ENCODE assay signal across 12 cellular contexts in the genomic region with DNA sequence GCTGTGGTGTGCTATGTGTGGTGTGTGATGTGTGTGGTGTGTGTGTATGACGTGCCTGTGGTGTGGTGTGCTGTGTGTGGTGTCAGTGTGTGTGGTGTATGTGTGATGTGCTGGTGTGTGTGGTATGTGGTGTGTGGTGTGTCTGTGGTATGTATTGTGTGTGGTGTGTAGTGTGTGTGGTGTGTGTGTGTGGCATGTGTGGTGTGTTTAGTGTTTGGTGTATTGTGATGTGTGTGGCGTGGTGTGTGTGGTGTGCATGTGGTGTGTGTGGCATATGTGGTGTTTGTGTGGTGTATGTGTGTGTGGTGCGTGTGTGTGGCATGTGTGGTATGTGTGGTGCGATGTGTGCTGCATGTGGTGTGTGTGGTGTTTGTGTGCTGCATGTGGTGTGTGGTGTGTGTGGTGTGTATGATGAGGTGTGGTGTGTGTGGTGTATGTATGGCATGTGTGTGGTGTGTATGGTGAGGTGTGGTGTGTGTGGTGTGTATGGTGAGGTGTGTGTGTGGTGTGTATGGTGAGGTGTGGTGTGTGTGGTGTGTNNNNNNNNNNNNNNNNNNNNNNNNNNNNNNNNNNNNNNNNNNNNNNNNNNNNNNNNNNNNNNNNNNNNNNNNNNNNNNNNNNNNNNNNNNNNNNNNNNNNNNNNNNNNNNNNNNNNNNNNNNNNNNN. TPM values are rescaled to one million over a fixed set of nuclear protein-coding genes. Genes with fewer than 3 reads are reported as not detected.
DNase-seq lines count a peak whose midpoint lies in the region; ATAC-seq and TF ChIP-seq lines count a peak whose summit lies in the region.
"Had no signal": no experiment of that assay in that cellular context is flagged by ENCODE, and none has a peak within 500 bp of the region (broad histone marks: within the 10 kb centered on the region; RNA-seq: fewer than 3 reads in every experiment).

No MANE protein-coding gene starts in this region.

- ATAC-seq in GM19035 (IDR thresholded peaks at IDR 0.05; ENCODE audit: unreplicated experiment) = no peak

- H3K27ac Mint-ChIP-seq in osteocyte (ENCODE audit: unreplicated experiment) = peak overlapping the region; percentile 12
- H3K27ac Mint-ChIP-seq: nephron progenitor cell had no signal

- no peak overlapping the region for H3K27ac ChIP-seq in WERI-Rb-1
- H3K27ac ChIP-seq: SJSA1 had no signal

- no peaks in the 10 kb centered on the region; the same call in 1 of the 2 replicates for H3K27me3 ChIP-seq in H7 (ENCODE audit: control insufficient read depth, insufficient read depth, low read length)
- H3K27me3 ChIP-seq in WERI-Rb-1 (ENCODE audit: insufficient read depth, low read depth, severe bottlenecking) = no peaks in the 10 kb centered on the region

- no peaks in the 10 kb centered on the region for H3K9me3 Mint-ChIP-seq in osteocyte (ENCODE audit: unreplicated experiment)

- H3K27me3 Mint-ChIP-seq in osteocyte (ENCODE audit: unreplicated experiment) = no peaks in the 10 kb centered on the region

- H3K4me3 ChIP-seq in H7 (ENCODE audit: insufficient read depth, low read depth, low read length) = no peak overlapping the region
- no peak overlapping the region for H3K4me3 ChIP-seq in WERI-Rb-1 (ENCODE audit: low read depth, low read length)
- no peak overlapping the region for H3K4me3 ChIP-seq in fibroblast of the aortic adventitia (ENCODE audit: low read depth, low read length)
- H3K4me3 ChIP-seq: SJSA1 had no signal

- H3K4me3 Mint-ChIP-seq in osteocyte (ENCODE audit: unreplicated experiment) = no peak overlapping the region
- H3K4me3 Mint-ChIP-seq: nephron progenitor cell had no signal

- no peaks in the 10 kb centered on the region for H3K9me3 ChIP-seq in WERI-Rb-1 (ENCODE audit: severe bottlenecking)
- H3K9me3 ChIP-seq: SJSA1 had no signal

- in situ Hi-C loops in ACHN (cut with HindIII; ENCODE audit: low pct_ligation_motif_present, low pct_unique_long_range_greater_than_20kb, low sequenced_read_pairs) = loop anchor here (25.0 kb wide), 1 partner anchor 255 kb away; no protein-coding TSS in a partner anchor

- TF ChIP-seq CTCF in WERI-Rb-1 (IDR thresholded peaks at IDR 0.05; ENCODE audit: low read depth, low read length) (no peak), fibroblast of the aortic adventitia (IDR thresholded peaks at IDR 0.05; ENCODE audit: insufficient read depth, low read length) (no peak), osteocyte (IDR thresholded peaks at IDR 0.05) (no peak)

- peaks cover 39% of the 10 kb centered on the region for H3K4me1 Mint-ChIP-seq in osteocyte (ENCODE audit: unreplicated experiment)

- no peaks in the 10 kb centered on the region for H3K36me3 Mint-ChIP-seq in osteocyte (ENCODE audit: unreplicated experiment)

- DNase-seq in H7 (peak; percentile 9), WERI-Rb-1 (peak; percentile 3), fibroblast of the aortic adventitia (ENCODE audit: low read depth) (peak; percentile 12), osteocyte (ENCODE audit: extremely low spot score, unreplicated experiment) (no peak), ACHN (no peak), 8988T (no peak)
- DNase-seq: activated CD4-positive, alpha-beta T cell treated with anti-CD3 and anti-CD28 coated beads for 48 hours; NCI-H524; nephron progenitor cell; stimulated activated CD4-positive, alpha-beta T cell treated with anti-CD3 and anti-CD28 coated beads, Interleukin-15, amount 100 ng/mL, for 24 hours had no signal

- H3K36me3 ChIP-seq in H7 (replicated peaks; ENCODE audit: control insufficient read depth, insufficient read depth, low read length) (no peaks in the 10 kb centered on the region), WERI-Rb-1 (no peaks in the 10 kb centered on the region)
- H3K36me3 ChIP-seq: SJSA1 had no signal

RNA-seq across cellular contexts. Expression of a gene that starts 18.3 kb away (rescaled TPM):
- total RNA-seq in H7 (2014; rRNA removed; shearing (Covaris generic)) = not detected in 2 replicates
- total RNA-seq in fibroblast of the aortic adventitia (ENCODE audit: low replicate concordance) (not detected in 2 replicates), osteocyte (38.9 and 49.4 TPM in 2 replicates)
- total RNA-seq: SJSA1 had no signal

RNA-seq across cellular contexts. Expression of a gene that starts 46.8 kb away (rescaled TPM):
- 40.3 and 40.9 TPM in 2 replicates for total RNA-seq in H7 (2014; rRNA removed; shearing (Covaris generic))
- total RNA-seq in fibroblast of the aortic adventitia (ENCODE audit: low replicate concordance) = 14.4 and 19.9 TPM in 2 replicates
- 26.8 and 29.3 TPM in 2 replicates for total RNA-seq in osteocyte

Comparison
In these comparisons a context has a peak if more than half of its experiments do, and no peak if none do; other contexts are left out.
1. DNase-seq: peak in H7 (single experiment), WERI-Rb-1 (single experiment) and fibroblast of the aortic adventitia (single experiment); none in osteocyte (single experiment), ACHN (single experiment) and 8988T (single experiment).
2. RNA of a gene that starts 18.3 kb away (total RNA-seq): 38.9 to 49.4 TPM in osteocyte; not detected in H7 and not detected in fibroblast of the aortic adventitia; every median in the first group is over 10 times any median in the second.